Comparison of ENCODE assay signal across 19 cellular contexts in the genomic region with DNA sequence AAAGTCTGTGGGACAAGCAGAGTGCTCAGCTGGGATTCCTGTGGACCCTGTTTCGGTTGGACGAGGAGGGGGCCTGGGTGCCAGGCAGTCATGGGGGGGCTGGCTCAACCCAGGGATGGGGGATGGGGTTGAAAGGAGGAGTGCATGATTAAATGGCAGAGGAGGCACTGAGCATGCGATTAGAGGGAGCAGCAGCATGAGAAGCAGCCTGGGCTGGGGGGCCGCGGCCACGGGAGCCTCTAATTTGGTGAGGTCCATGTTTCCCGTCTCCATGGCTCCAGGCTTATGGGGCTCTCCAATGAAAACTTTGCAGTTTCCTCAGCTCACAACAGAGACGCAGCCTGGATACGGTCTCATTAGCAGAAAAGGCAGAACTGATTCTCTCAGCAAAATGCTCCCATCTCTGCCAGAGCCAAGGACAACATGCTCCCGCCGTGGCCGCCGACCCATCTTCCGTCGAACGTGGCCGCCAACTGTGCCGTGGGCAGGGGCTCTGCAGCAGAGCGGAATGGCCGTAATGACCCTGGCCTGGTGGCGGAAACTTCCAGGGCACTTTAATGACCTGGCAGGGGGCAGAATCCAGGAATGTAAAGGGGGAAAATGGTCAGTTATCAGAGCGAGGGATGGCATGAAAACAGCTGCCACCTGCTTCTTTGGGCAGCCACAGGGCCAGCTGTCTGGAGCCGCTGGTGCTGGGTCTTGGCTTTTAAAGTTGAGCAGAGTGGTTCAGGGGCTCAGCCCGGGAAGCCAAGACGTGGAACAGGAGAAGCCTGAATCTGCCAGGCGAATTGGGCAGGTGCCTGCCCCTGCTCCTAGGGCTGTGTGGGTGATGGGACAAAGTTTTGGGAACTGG.
"Had no signal": no experiment of that assay in that cellular context is flagged by ENCODE, and none has a peak within 500 bp of the region (broad histone marks: within the 10 kb centered on the region; RNA-seq: fewer than 3 reads in every experiment).

No MANE protein-coding gene starts in this region.

- H3K27ac Mint-ChIP-seq: activated naive CD4-positive, alpha-beta T cell treated with anti-CD3 and anti-CD28 coated beads, Interleukin-2, amount 50 U/mL, for 72 hours; natural killer cell had no signal

- H3K4me3 Mint-ChIP-seq: natural killer cell had no signal

- H3K4me1 ChIP-seq: adrenal gland, colonic mucosa, gastrocnemius medialis, pancreas, upper lobe of right lung had no signal

- H3K9me3 ChIP-seq: adrenal gland, colonic mucosa, gastrocnemius medialis, neutrophil, pancreas, upper lobe of right lung had no signal

- H3K27me3 ChIP-seq: adrenal gland, colonic mucosa, pancreas had no signal

- H3K27ac ChIP-seq: adrenal gland, colonic mucosa, gastrocnemius medialis, neutrophil, pancreas, upper lobe of right lung, VCaP had no signal

- H3K36me3 Mint-ChIP-seq: activated naive CD4-positive, alpha-beta T cell treated with anti-CD3 and anti-CD28 coated beads, Interleukin-2, amount 50 U/mL, for 72 hours; natural killer cell had no signal

- H3K4me3 ChIP-seq: adrenal gland, colonic mucosa, gastrocnemius medialis, pancreas, upper lobe of right lung had no signal

- ATAC-seq: activated naive CD4-positive, alpha-beta T cell treated with anti-CD3 and anti-CD28 coated beads, Interleukin-2, amount 50 U/mL, for 72 hours; gastrocnemius medialis; natural killer cell; pancreas; upper lobe of right lung had no signal

- H3K36me3 ChIP-seq: adrenal gland, colonic mucosa, gastrocnemius medialis, neutrophil, pancreas, upper lobe of right lung had no signal

- DNase-seq: activated CD4-positive, alpha-beta T cell treated with anti-CD3 and anti-CD28 coated beads for 1 hour; activated CD4-positive, alpha-beta T cell treated with anti-CD3 and anti-CD28 coated beads, Interleukin-2, amount 50 U/mL, for 48 hours; activated gamma-delta T cell; adrenal gland; central memory CD4-positive, alpha-beta T cell; colonic mucosa; erythroblast; gastrocnemius medialis; mesenchymal stem cell; natural killer cell; stimulated activated CD4-positive, alpha-beta T cell treated with anti-CD3 and anti-CD28 coated beads, Interleukin-2, amount 100 ng/mL, for 24 hours; stimulated activated naive CD4-positive, alpha-beta T cell treated with Interleukin-2 at 50 U/mL for 16 hours; SW 1271; T-helper 2 cell; upper lobe of right lung had no signal
